In genomic region chr11:119335655-119336543, GRCh38 we compare ENCODE assay signal across 2 cellular contexts.
TF ChIP-seq lines count a peak whose summit lies in the region.

No MANE protein-coding gene starts in this region.

TF ChIP-seq in endothelial cell of umbilical vein, 7 proteins besides CTCF, POLR2A, EP300 and RAD21:
- no peak for TF ChIP-seq GATA2 (IDR thresholded peaks at IDR 0.05; ENCODE audit: insufficient read depth, insufficient read length, low read depth, low read length)

TF ChIP-seq in neural cell, 6 proteins besides CTCF, POLR2A, EP300 and RAD21:
- no peak for TF ChIP-seq SMC3 (conservative IDR thresholded peaks at IDR 0.05; ENCODE audit: poor library complexity)
- TF ChIP-seq POLR2AphosphoS5 (IDR thresholded peaks at IDR 0.05): no peak
- no peak for TF ChIP-seq REST (IDR thresholded peaks at IDR 0.05; ENCODE audit: borderline replicate concordance)
- TF ChIP-seq TAF1 (IDR thresholded peaks at IDR 0.05; ENCODE audit: low read depth): no peak
- no peak for TF ChIP-seq EZH2 (IDR thresholded peaks at IDR 0.05; ENCODE audit: borderline replicate concordance, insufficient read depth, low read length, poor library complexity, severe bottlenecking)
- no peak for TF ChIP-seq MXI1 (conservative IDR thresholded peaks at IDR 0.05; ENCODE audit: poor library complexity, severe bottlenecking)
